In the genomic region with DNA sequence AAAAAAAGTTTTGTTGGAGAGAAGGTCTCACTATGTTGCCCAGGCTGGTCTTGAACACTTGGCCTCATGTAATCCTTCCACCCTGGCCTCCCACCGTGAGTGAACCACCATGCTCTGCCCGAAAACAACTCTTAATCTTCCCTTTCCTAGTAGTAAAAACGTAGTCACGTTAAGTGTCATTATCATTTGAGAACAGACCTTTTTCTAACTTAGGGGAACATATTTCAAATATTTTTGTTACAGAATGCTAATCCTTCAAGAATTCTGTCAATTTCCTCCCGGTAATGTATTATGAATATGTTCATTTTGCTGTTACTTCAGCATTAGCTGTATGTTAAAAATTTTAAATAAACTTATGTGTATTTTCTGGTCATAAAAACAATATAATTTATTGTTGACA, we compare ENCODE assay signal across 29 cellular contexts. TPM values are rescaled to one million over a fixed set of nuclear protein-coding genes. Genes with fewer than 3 reads are reported as not detected.
A peak's percentile ranks its signal among the peaks of the same experiment; 100 is the strongest.
DNase-seq lines count a peak whose midpoint lies in the region; ATAC-seq and TF ChIP-seq lines count a peak whose summit lies in the region.
"Had no signal": no experiment of that assay in that cellular context is flagged by ENCODE, and none has a peak within 500 bp of the region (broad histone marks: within the 10 kb centered on the region; RNA-seq: fewer than 3 reads in every experiment).

No MANE protein-coding gene starts in this region.

- peaks cover 7% of the 10 kb centered on the region for H3K9me3 Mint-ChIP-seq in neural progenitor cell
- no peaks in the 10 kb centered on the region for H3K9me3 Mint-ChIP-seq in natural killer cell treated with Interleukin-12 subunit alpha and Interleukin-12 subunit beta and Interleukin-15 and Interleukin-18, amount 100 ng/mL, for 72 hours
- H3K9me3 Mint-ChIP-seq: activated CD4-positive, alpha-beta memory T cell treated with anti-CD3 and anti-CD28 coated beads, Interleukin-2, amount 10 ng/mL, durations not matched to agents 7 days and 5 days; activated naive CD4-positive, alpha-beta T cell treated with anti-CD3 and anti-CD28 coated beads, Interleukin-2, amount 50 U/mL, for 24 hours; activated T-helper 17 cell treated with anti-CD3 and anti-CD28 coated beads, Interleukin-2, amount 50 U/mL, for 72 hours; CD4-positive, alpha-beta memory T cell had no signal

- no peak overlapping the region for H3K4me3 Mint-ChIP-seq in neural progenitor cell
- no peak overlapping the region for H3K4me3 Mint-ChIP-seq in natural killer cell treated with Interleukin-12 subunit alpha and Interleukin-12 subunit beta and Interleukin-15 and Interleukin-18, amount 100 ng/mL, for 72 hours
- H3K4me3 Mint-ChIP-seq: activated CD4-positive, alpha-beta memory T cell treated with anti-CD3 and anti-CD28 coated beads, Interleukin-2, amount 10 ng/mL, durations not matched to agents 7 days and 5 days; activated naive CD4-positive, alpha-beta T cell treated with anti-CD3 and anti-CD28 coated beads, Interleukin-2, amount 50 U/mL, for 24 hours; activated T-helper 17 cell treated with anti-CD3 and anti-CD28 coated beads, Interleukin-2, amount 50 U/mL, for 72 hours; CD4-positive, alpha-beta memory T cell had no signal

- TF ChIP-seq CTCF in PC-9 (conservative IDR thresholded peaks at IDR 0.05): no peak
- no peak for TF ChIP-seq CTCF in choroid plexus epithelial cell (conservative IDR thresholded peaks at IDR 0.05; ENCODE audit: low read depth, low read length)
- TF ChIP-seq CTCF in neural progenitor cell (IDR thresholded peaks at IDR 0.05): no peak
- TF ChIP-seq CTCF in omental fat pad (IDR thresholded peaks at IDR 0.05): no peak

- H3K27ac Mint-ChIP-seq in neural progenitor cell: no peak overlapping the region
- H3K27ac Mint-ChIP-seq in natural killer cell treated with Interleukin-12 subunit alpha and Interleukin-12 subunit beta and Interleukin-15 and Interleukin-18, amount 100 ng/mL, for 72 hours: no peak overlapping the region
- H3K27ac Mint-ChIP-seq: activated CD4-positive, alpha-beta memory T cell treated with anti-CD3 and anti-CD28 coated beads, Interleukin-2, amount 10 ng/mL, durations not matched to agents 7 days and 5 days had no signal

- H3K36me3 ChIP-seq in ACC112 (ENCODE audit: insufficient read depth, low read length) (0 out of 2 replicates have a peak, but pooled peaks cover 5% of the 10 kb centered on the region), PC-9 (ENCODE audit: low read depth) (peaks cover 17% of the 10 kb centered on the region; the same call in 1 of the 2 replicates), neural progenitor cell (peaks cover 9% of the 10 kb centered on the region)

- DNase-seq in PC-9 (no peak), choroid plexus epithelial cell (ENCODE audit: low read depth) (peak; percentile 29), neural progenitor cell (ENCODE audit: low spot score) (no peak), omental fat pad (ENCODE audit: low spot score) (no peak), left colon (no peak)
- DNase-seq in natural killer cell treated with Interleukin-12 subunit alpha and Interleukin-12 subunit beta and Interleukin-15 and Interleukin-18, amount 100 ng/mL, for 72 hours (ENCODE audit: low spot score): no peak
- DNase-seq: activated CD4-positive, alpha-beta memory T cell treated with anti-CD3 and anti-CD28 coated beads, Interleukin-2, amount 10 ng/mL, durations not matched to agents 7 days and 5 days; activated CD8-positive, alpha-beta memory T cell treated with anti-CD3 and anti-CD28 coated beads, Interleukin-2, amount 50 U/mL, for 48 hours; aorta; CD4-positive, alpha-beta memory T cell; DND-41; effector memory CD4-positive, alpha-beta T cell; H7; islet precursor cell; Karpas-422; left ventricle myocardium superior; NCI-H1436; NCI-H526; nucleus accumbens; retina; Right ventricle myocardium superior; stimulated activated naive CD4-positive, alpha-beta T cell; testis had no signal

- BruUV-seq in PC-9 (replicated peaks; lab: Mats Ljungman, UMichigan): no TSS peak

- H3K27ac ChIP-seq in ACC112 (ENCODE audit: low read depth, low read length): peak overlapping the region; percentile 79
- H3K27ac ChIP-seq in PC-9: peak overlapping the region; percentile 54
- H3K27ac ChIP-seq in neural progenitor cell: peak overlapping the region; percentile 1
- H3K27ac ChIP-seq: coronary artery, testis had no signal

- H3K9me2 ChIP-seq in PC-9 (ENCODE audit: insufficient read depth): no peaks in the 10 kb centered on the region

- H3K4me2 ChIP-seq in PC-9 (peak overlapping the region; percentile 35), neural progenitor cell (no peak overlapping the region)
- H3K4me2 ChIP-seq: smooth muscle cell had no signal

- CTCF ChIA-PET in PC-9 (lab: Charles Lee): no interaction called here

- ATAC-seq in natural killer cell treated with Interleukin-12 subunit alpha and Interleukin-12 subunit beta and Interleukin-15 and Interleukin-18, amount 100 ng/mL, for 72 hours: no peak
- ATAC-seq in omental fat pad (ENCODE audit: low FRiP score) (no peak), left colon (no peak), GM21360 (IDR thresholded peaks at IDR 0.05; ENCODE audit: unreplicated experiment) (no peak)
- ATAC-seq: activated T-helper 17 cell treated with anti-CD3 and anti-CD28 coated beads, Interleukin-2, amount 50 U/mL, for 72 hours; left ventricle myocardium superior had no signal

- H3F3A ChIP-seq in PC-9 (ENCODE audit: insufficient read depth, low read depth) (peaks cover 50% of the 10 kb centered on the region), neural progenitor cell (ENCODE audit: low read depth) (peaks cover 30% of the 10 kb centered on the region)

- peaks cover 45% of the 10 kb centered on the region for H3K4me1 ChIP-seq in ACC112 (ENCODE audit: control insufficient read depth, insufficient read depth, low read length, unreplicated experiment)
- H3K4me1 ChIP-seq in PC-9 (replicated peaks; ENCODE audit: insufficient read depth): peaks cover 37% of the 10 kb centered on the region
- H3K4me1 ChIP-seq in neural progenitor cell: no peaks in the 10 kb centered on the region

- H3K4me3 ChIP-seq in ACC112 (ENCODE audit: low read depth, low read length) (peak overlapping the region; percentile 9; the same call in 1 of the 2 replicates), PC-9 (no peak overlapping the region), choroid plexus epithelial cell (ENCODE audit: low read depth, low read length) (no peak overlapping the region), neural progenitor cell (no peak overlapping the region)
- H3K4me3 ChIP-seq: coronary artery, smooth muscle cell, testis had no signal

- H3K4me1 Mint-ChIP-seq in neural progenitor cell: peaks cover 2% of the 10 kb centered on the region
- peaks cover 3 to 5% of the 10 kb centered on the region in 2 donors for H3K4me1 Mint-ChIP-seq in natural killer cell treated with Interleukin-12 subunit alpha and Interleukin-12 subunit beta and Interleukin-15 and Interleukin-18, amount 100 ng/mL, for 72 hours (ENCODE audit: low read depth in 2 of 2)

- peaks cover 31% of the 10 kb centered on the region for H3K36me3 Mint-ChIP-seq in neural progenitor cell
- H3K36me3 Mint-ChIP-seq in natural killer cell treated with Interleukin-12 subunit alpha and Interleukin-12 subunit beta and Interleukin-15 and Interleukin-18, amount 100 ng/mL, for 72 hours: no peaks in the 10 kb centered on the region

- no peak overlapping the region for H3K9ac ChIP-seq in neural progenitor cell

- H3K27me3 Mint-ChIP-seq in neural progenitor cell (ENCODE audit: insufficient read depth, low read depth): no peaks in the 10 kb centered on the region
- no peaks in the 10 kb centered on the region for H3K27me3 Mint-ChIP-seq in natural killer cell treated with Interleukin-12 subunit alpha and Interleukin-12 subunit beta and Interleukin-15 and Interleukin-18, amount 100 ng/mL, for 72 hours
- H3K27me3 Mint-ChIP-seq: activated CD4-positive, alpha-beta memory T cell treated with anti-CD3 and anti-CD28 coated beads, Interleukin-2, amount 10 ng/mL, durations not matched to agents 7 days and 5 days; activated naive CD4-positive, alpha-beta T cell treated with anti-CD3 and anti-CD28 coated beads, Interleukin-2, amount 50 U/mL, for 24 hours; activated T-helper 17 cell treated with anti-CD3 and anti-CD28 coated beads, Interleukin-2, amount 50 U/mL, for 72 hours; CD4-positive, alpha-beta memory T cell had no signal

- H2AFZ ChIP-seq in ACC112 (ENCODE audit: low read length, unreplicated experiment): no peak overlapping the region
- no peak overlapping the region for H2AFZ ChIP-seq in PC-9
- H2AFZ ChIP-seq in neural progenitor cell (replicated peaks): no peak overlapping the region

- H3K79me2 ChIP-seq in ACC112 (ENCODE audit: control insufficient read depth, insufficient read depth, low read length, unreplicated experiment) (peaks cover 1% of the 10 kb centered on the region), PC-9 (ENCODE audit: low read depth) (peaks cover 53% of the 10 kb centered on the region), neural progenitor cell (ENCODE audit: low read depth) (peaks cover 75% of the 10 kb centered on the region)

- POLR2A ChIA-PET in PC-9 (lab: Charles Lee; ENCODE audit: unreplicated experiment): no interaction called here

- intact Hi-C loops in PC-9 (cut with micrococcal nuclease; ENCODE audit: unreplicated experiment) (no loop called here), left colon (cut with DNase I, micrococcal nuclease) (no loop called here)

- H3K9me3 ChIP-seq in PC-9 (ENCODE audit: insufficient read depth, low read depth) (no peaks in the 10 kb centered on the region), neural progenitor cell (ENCODE audit: low read depth) (no peaks in the 10 kb centered on the region)
- H3K9me3 ChIP-seq: testis had no signal

- H3K27me3 ChIP-seq in ACC112 (ENCODE audit: insufficient read depth, low read length) (no peaks in the 10 kb centered on the region), PC-9 (ENCODE audit: insufficient read depth, low read depth) (no peaks in the 10 kb centered on the region), neural progenitor cell (no peaks in the 10 kb centered on the region)
- H3K27me3 ChIP-seq: testis had no signal

- H4K20me1 ChIP-seq in PC-9 (ENCODE audit: insufficient read depth) (peaks cover 7% of the 10 kb centered on the region; the same call in 1 of the 2 replicates), neural progenitor cell (ENCODE audit: low read depth) (peaks cover 2% of the 10 kb centered on the region)

RNA-seq across cellular contexts. Expression of a gene that starts 49.7 kb away (rescaled TPM):
- total RNA-seq in PC-9 (2021): 58.7 and 89.8 TPM in 2 replicates
- 94.0 and 117 TPM in 2 replicates for total RNA-seq in neural progenitor cell (ENCODE audit: low replicate concordance)
- total RNA-seq in natural killer cell treated with Interleukin-12 subunit alpha and Interleukin-12 subunit beta and Interleukin-15 and Interleukin-18, amount 100 ng/mL, for 72 hours: 10 to 100 TPM; 18.7 to 21.2 TPM
- total RNA-seq in omental fat pad: 10 to 100 TPM; 10.8 to 36.6 (median 25.2) TPM
- 10 to 100 TPM; 39.1 to 47.4 TPM for total RNA-seq in left colon

Comparison
In these comparisons a context has a peak if more than half of its experiments do, and no peak if none do; other contexts are left out.
1. H3K27ac ChIP-seq: peak in every context shown above with its lines; median percentile 79 in ACC112; 54 in PC-9; 1 in neural progenitor cell.